Comparison of ENCODE assay signal across 7 cellular contexts in genomic region chr17:64847504-64848466, GRCh38.
A peak's percentile ranks its signal among the peaks of the same experiment; 100 is the strongest.
DNase-seq lines count a peak whose midpoint lies in the region; ATAC-seq, FAIRE-seq and TF ChIP-seq lines count a peak whose summit lies in the region.
"Not testable (repeated sequence)": the region's sequence is repeated elsewhere in the genome, so short reads cannot be mapped to it uniquely, and the experiment has no call there.

No MANE protein-coding gene starts in this region.

- H3K4me3 ChIP-seq in H1 (ENCODE audit: extremely low read depth in 1 of 4, insufficient read depth in 2 of 4, low read depth in 3 of 4, low read length in 4 of 4); left lung: not testable (repeated sequence)

- H3K9ac ChIP-seq in H1 (replicated peaks in 1 of 4; ENCODE audit: extremely low read depth in 1 of 4, low read depth in 3 of 4, low read length in 3 of 4) = not testable (repeated sequence)

- H3K79me1 ChIP-seq in H1 (ENCODE audit: low read depth, low read length) = not testable (repeated sequence)

- H3K56ac ChIP-seq in H1 (replicated peaks; ENCODE audit: insufficient read length, low read depth, low read length) = not testable (repeated sequence)

- DNase-seq in NCI-H1048 (lab: John Stamatoyannopoulos, UW) (peak; percentile 6), SKM-1 treated with dmso at 0.1 percent for 144 hours (lab: John Stamatoyannopoulos, UW; ENCODE audit: unreplicated experiment) (peak; percentile 23), H1 (ENCODE audit: low read depth in 1 of 2, low spot score in 2 of 2) (peak; percentile 21 to 97), left lung (peak; percentile 71 to 93)
- peak; percentile 81 to 85 for DNase-seq in activated T-cell treated with anti-CD3 and anti-CD28 coated beads, Interleukin-2, amount 50 U/mL, for 72 hours
- peak; percentile 50 to 70 for DNase-seq in stimulated activated CD4-positive, alpha-beta T cell treated with anti-CD3 and anti-CD28 coated beads, Interleukin-15, amount 100 ng/mL, for 1 hour (ENCODE audit: low read depth in 1 of 2, low spot score in 1 of 2)

- H3K79me2 ChIP-seq in H1 (ENCODE audit: control insufficient read depth in 1 of 2, insufficient read depth in 2 of 2, low read length in 2 of 2) = not testable (repeated sequence)

- not testable (repeated sequence) for H3K14ac ChIP-seq in H1 (ENCODE audit: insufficient read length)

- WGBS in H1 (ENCODE audit: extremely low coverage in 1 of 2, insufficient coverage in 1 of 2, insufficient read length in 1 of 2, insufficient replicate concordance in 2 of 2, low coverage in 1 of 2, low lambda C conversion rate in 2 of 2, missing lambda C conversion rate in 1 of 2), 2 experiments = 53% methylated on average over 36 of the region's 49 CpGs; no CpG with 5 or more reads in 1 of the 2 experiments

- intact Hi-C loops in left lung (cut with DNase I) = not testable (repeated sequence)

- not testable (repeated sequence) for TF ChIP-seq POLR2A in H1 (IDR thresholded peaks at IDR 0.05; ENCODE audit: control extremely low read depth in 1 of 2, low read depth in 2 of 2, low read length in 2 of 2)

- H4K91ac ChIP-seq in H1 (replicated peaks; ENCODE audit: insufficient read length, low read length) = not testable (repeated sequence)

- H3K4me2 ChIP-seq in H1 (ENCODE audit: insufficient read depth in 1 of 2, low read depth in 2 of 2, low read length in 2 of 2) = not testable (repeated sequence)

- not testable (repeated sequence) for H2BK5ac ChIP-seq in H1 (ENCODE audit: low read depth, low read length)

- not testable (repeated sequence) for H4K20me1 ChIP-seq in H1 (replicated peaks in 1 of 2; ENCODE audit: control insufficient read depth in 1 of 2, insufficient read depth in 2 of 2, low read length in 2 of 2)

- not testable (repeated sequence) for H3K36me3 ChIP-seq in H1 (ENCODE audit: control insufficient read depth in 2 of 4, insufficient read depth in 4 of 4, low read length in 3 of 4); left lung

- POLR2A ChIA-PET in H1 (lab: Charles Lee; ENCODE audit: partially characterized antibody) = not testable (repeated sequence)

- H2BK120ac ChIP-seq in H1 (replicated peaks; ENCODE audit: low read depth, low read length) = not testable (repeated sequence)

- H3K9me3 ChIP-seq in H1 (ENCODE audit: insufficient read depth in 2 of 2, low read depth in 1 of 2, low read length in 1 of 2); left lung: not testable (repeated sequence)

- H3K23ac ChIP-seq in H1 (ENCODE audit: insufficient read length) = not testable (repeated sequence)

- H2BK20ac ChIP-seq in H1 (ENCODE audit: low read length) = not testable (repeated sequence)

- not testable (repeated sequence) for H3K23me2 ChIP-seq in H1 (ENCODE audit: low read depth, low read length)

- H2AFZ ChIP-seq in H1 (ENCODE audit: low read length) = 0 out of 2 replicates have a peak overlapping the region, but pooled peaks have one; percentile 70

- not testable (repeated sequence) for H4K5ac ChIP-seq in H1 (ENCODE audit: insufficient read length, low read depth, low read length)

- not testable (repeated sequence) for H3K4me1 Mint-ChIP-seq in activated T-cell treated with anti-CD3 and anti-CD28 coated beads, Interleukin-2, amount 50 U/mL, for 72 hours (ENCODE audit: low read depth)

- ATAC-seq in activated T-cell treated with anti-CD3 and anti-CD28 coated beads, Interleukin-2, amount 50 U/mL, for 72 hours (replicated peaks in 1 of 2) = peak; percentile 87 to 91
- peak; percentile 96 for ATAC-seq in left lung

- not testable (repeated sequence) for H3K4me3 Mint-ChIP-seq in activated T-cell treated with anti-CD3 and anti-CD28 coated beads, Interleukin-2, amount 50 U/mL, for 72 hours

- not testable (repeated sequence) for H3K27me3 Mint-ChIP-seq in activated T-cell treated with anti-CD3 and anti-CD28 coated beads, Interleukin-2, amount 50 U/mL, for 72 hours (ENCODE audit: low read depth)

- TF ChIP-seq CTCF in GM12874 (IDR thresholded peaks at IDR 0.05; ENCODE audit: insufficient read depth, low read depth, low read length) (peak; percentile 62), H1 (IDR thresholded peaks at IDR 0.05; ENCODE audit: control extremely low read depth in 1 of 3, insufficient read depth in 1 of 3, low read depth in 1 of 3, low read length in 3 of 3) (peak; percentile 51 to 63 (median 62)), left lung (IDR thresholded peaks at IDR 0.05) (peak; percentile 44 to 81)

- not testable (repeated sequence) for H3K27ac Mint-ChIP-seq in activated T-cell treated with anti-CD3 and anti-CD28 coated beads, Interleukin-2, amount 50 U/mL, for 72 hours

- not testable (repeated sequence) for H2AK5ac ChIP-seq in H1 (ENCODE audit: low read depth, low read length)

- not testable (repeated sequence) for FAIRE-seq in H1 (lab: Jason Lieb, UNC)

- TF ChIP-seq EP300 in H1 (IDR thresholded peaks at IDR 0.05; ENCODE audit: borderline replicate concordance in 1 of 2, low read depth in 2 of 2, low read length in 2 of 2) = not testable (repeated sequence)

- H3K9me3 Mint-ChIP-seq in activated T-cell treated with anti-CD3 and anti-CD28 coated beads, Interleukin-2, amount 50 U/mL, for 72 hours = not testable (repeated sequence)

- not testable (repeated sequence) for H3K18ac ChIP-seq in H1 (ENCODE audit: extremely low read depth, low read length)

- not testable (repeated sequence) for H3K27me3 ChIP-seq in H1 (replicated peaks in 1 of 4; ENCODE audit: control insufficient read depth in 3 of 4, extremely low read depth in 1 of 4, insufficient read depth in 3 of 4, low read length in 3 of 4); left lung

- TF ChIP-seq RAD21 in H1 (IDR thresholded peaks at IDR 0.05 in 1 of 2, conservative IDR thresholded peaks at IDR 0.05 in 1 of 2; ENCODE audit: low read depth in 2 of 2, low read length in 2 of 2) = peak; percentile 52 to 63

- not testable (repeated sequence) for H3K4me1 ChIP-seq in H1 (replicated peaks in 1 of 4; ENCODE audit: control insufficient read depth in 3 of 4, insufficient read depth in 4 of 4, low read length in 3 of 4)
- peaks cover 0 to 14% of the 10 kb centered on the region in 2 donors for H3K4me1 ChIP-seq in left lung

- not testable (repeated sequence) for H3K36me3 Mint-ChIP-seq in activated T-cell treated with anti-CD3 and anti-CD28 coated beads, Interleukin-2, amount 50 U/mL, for 72 hours (ENCODE audit: insufficient read depth in 2 of 2)

- not testable (repeated sequence) for H3K4ac ChIP-seq in H1 (replicated peaks; ENCODE audit: insufficient read length, low read depth, low read length)

- H2BK15ac ChIP-seq in H1 (ENCODE audit: low read length) = not testable (repeated sequence)

- H2BK12ac ChIP-seq in H1 (ENCODE audit: low read depth, low read length) = not testable (repeated sequence)

- H3K27ac ChIP-seq in H1 (ENCODE audit: low read depth, low read length) = not testable (repeated sequence)
- peak overlapping the region in 1 of 2 donors; percentile 28 for H3K27ac ChIP-seq in left lung

- H4K8ac ChIP-seq in H1 (ENCODE audit: extremely low read depth, insufficient read depth, low read length) = not testable (repeated sequence)

- CTCF ChIA-PET in H1 (lab: Charles Lee; ENCODE audit: partially characterized antibody) = interaction anchor here (1.2 kb wide), 1 partner anchor 91 kb away, joined by 4 read pairs; no protein-coding TSS in a partner anchor

Comparison
In these comparisons a context has a peak if more than half of its experiments do, and no peak if none do; other contexts are left out.
1. DNase-seq: peak in every context shown above with its lines; median percentile 83 in activated T-cell treated with anti-CD3 and anti-CD28 coated beads, Interleukin-2, amount 50 U/mL, for 72 hours; 82 in left lung; 60 in stimulated activated CD4-positive, alpha-beta T cell treated with anti-CD3 and anti-CD28 coated beads, Interleukin-15, amount 100 ng/mL, for 1 hour; 59 in H1; 23 in SKM-1 treated with dmso at 0.1 percent for 144 hours; 6 in NCI-H1048.